ENCODE assay signal across 1 cellular context in the genomic region with DNA sequence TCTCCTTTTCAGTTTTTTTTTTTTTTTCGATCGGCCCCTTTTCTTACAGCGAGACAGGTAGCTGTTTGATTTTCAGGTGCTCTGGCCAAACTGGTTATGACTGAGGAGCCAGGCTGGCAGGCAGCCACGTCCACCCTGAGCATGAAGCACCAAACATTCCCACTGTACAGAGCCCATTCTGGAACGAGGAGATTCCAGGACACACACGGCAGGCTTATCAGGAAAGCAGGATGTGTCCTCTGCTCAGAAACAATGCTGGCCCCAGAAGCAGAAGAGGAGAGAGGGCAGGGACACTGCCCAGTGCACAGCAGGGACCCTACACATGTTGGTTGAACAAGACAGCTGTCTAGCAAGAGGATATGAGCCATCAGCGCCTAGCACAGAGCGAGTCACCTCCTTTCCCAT.
TF ChIP-seq lines count a peak whose summit lies in the region.

No MANE protein-coding gene starts in this region.

TF ChIP-seq in endothelial cell of umbilical vein, 7 proteins besides CTCF, POLR2A, EP300 and RAD21:
- TF ChIP-seq GATA2 (IDR thresholded peaks at IDR 0.05; ENCODE audit: insufficient read depth, insufficient read length, low read depth, low read length) (no peak), FOS (IDR thresholded peaks at IDR 0.05; ENCODE audit: borderline replicate concordance, insufficient read depth, low read length) (peak; percentile 22), EZH2 (IDR thresholded peaks at IDR 0.05; ENCODE audit: borderline replicate concordance, low read depth, low read length, severe bottlenecking) (no peak)
